23 cellular contexts compared by ENCODE assay signal in genomic region chr1:171335964-171336363, GRCh38. TPM values are rescaled to one million over a fixed set of nuclear protein-coding genes. Genes with fewer than 3 reads are reported as not detected.
DNase-seq lines count a peak whose midpoint lies in the region; ATAC-seq, FAIRE-seq and TF ChIP-seq lines count a peak whose summit lies in the region.
"Had no signal": no experiment of that assay in that cellular context is flagged by ENCODE, and none has a peak within 500 bp of the region (broad histone marks: within the 10 kb centered on the region; RNA-seq: fewer than 3 reads in every experiment).

No MANE protein-coding gene starts in this region.

- H2BK20ac ChIP-seq in H1 (ENCODE audit: low read length): no peak overlapping the region

- no peak overlapping the region for H3K27ac Mint-ChIP-seq in MCF 10A (ENCODE audit: low read depth, unreplicated experiment)
- no peak overlapping the region for H3K27ac Mint-ChIP-seq in stimulated activated memory B cell treated with anti-CD40 and anti-IgM and Interleukin-4, amounts not matched to agents 10 μg/mL and 1 μg/mL and 100 μg/mL, for 72 hours
- H3K27ac Mint-ChIP-seq: B cell; CD4-positive, alpha-beta T cell; CD8-positive, alpha-beta T cell had no signal

- 29% methylated on average over 1 of the region's 1 CpG for WGBS in liver
- WGBS in HepG2 (ENCODE audit: low lambda C conversion rate): 0% methylated on average over 1 of the region's 1 CpG
- 71% methylated on average over 1 of the region's 1 CpG; no CpG with 5 or more reads in 1 of the 2 experiments for WGBS in H1 (ENCODE audit: extremely low coverage in 1 of 2, insufficient coverage in 1 of 2, insufficient read length in 1 of 2, insufficient replicate concordance in 2 of 2, low coverage in 1 of 2, low lambda C conversion rate in 2 of 2, missing lambda C conversion rate in 1 of 2), 2 experiments
- no CpG with 5 or more reads among the region's 1 CpG for WGBS in mesendoderm (ENCODE audit: extremely low coverage, insufficient coverage, low lambda C conversion rate)

- no peak overlapping the region for H3K14ac ChIP-seq in H1 (ENCODE audit: insufficient read length)

- H3K9me3 ChIP-seq in liver (ENCODE audit: control insufficient read depth in 4 of 4, low read length in 3 of 4) (no peaks in the 10 kb centered on the region), HepG2 (ENCODE audit: low read length) (no peaks in the 10 kb centered on the region), H1 (ENCODE audit: insufficient read depth in 2 of 2, low read depth in 1 of 2, low read length in 1 of 2) (no peaks in the 10 kb centered on the region)
- H3K9me3 ChIP-seq: A549; BLaER1 treated with 17β-estradiol and CSF1 and Interleukin-3, amounts not matched to agents 10 nM and 100 nM; Caco-2 had no signal

- in situ Hi-C loops in HepG2 (cut with HindIII; ENCODE audit: extremely low pct_ligation_motif_present, low pct_unique_long_range_greater_than_20kb): no loop called here

- H3K9ac ChIP-seq in liver (ENCODE audit: low read depth in 1 of 2, low read length in 2 of 2) (no peak overlapping the region), HepG2 (ENCODE audit: insufficient read depth, low read depth, low read length) (no peak overlapping the region), H1 (replicated peaks in 1 of 4; ENCODE audit: extremely low read depth in 1 of 4, low read depth in 3 of 4, low read length in 3 of 4) (no peak overlapping the region), mesendoderm (ENCODE audit: low read length) (no peak overlapping the region)
- H3K9ac ChIP-seq: BLaER1 treated with 17β-estradiol and CSF1 and Interleukin-3, amounts not matched to agents 10 nM and 100 nM had no signal

- H3K36me3 ChIP-seq in liver (ENCODE audit: control insufficient read depth in 4 of 4, insufficient read depth in 3 of 4, low read depth in 1 of 4, low read length in 3 of 4) (peaks cover 0 to 12% (median 6%) of the 10 kb centered on the region in 4 donors), HepG2 (replicated peaks in 1 of 2; ENCODE audit: control insufficient read depth in 1 of 2, insufficient read depth in 2 of 2, low read length in 2 of 2) (no peaks in the 10 kb centered on the region), H1 (ENCODE audit: control insufficient read depth in 2 of 4, insufficient read depth in 4 of 4, low read length in 3 of 4) (no peaks in the 10 kb centered on the region), mesendoderm (ENCODE audit: control insufficient read depth, insufficient read depth, low read length) (no peaks in the 10 kb centered on the region)
- H3K36me3 ChIP-seq: BLaER1 treated with 17β-estradiol and CSF1 and Interleukin-3, amounts not matched to agents 10 nM and 100 nM had no signal

- no peak overlapping the region for H2AK5ac ChIP-seq in H1 (ENCODE audit: low read depth, low read length)
- H2AK5ac ChIP-seq in mesendoderm (ENCODE audit: low read length): no peak overlapping the region

- H3K79me1 ChIP-seq in H1 (ENCODE audit: low read depth, low read length) (no peaks in the 10 kb centered on the region), mesendoderm (ENCODE audit: low read length) (no peaks in the 10 kb centered on the region)

- no peak overlapping the region for H4K5ac ChIP-seq in H1 (ENCODE audit: insufficient read length, low read depth, low read length)
- H4K5ac ChIP-seq in mesendoderm (ENCODE audit: low read length): no peak overlapping the region

- no peak overlapping the region for H3K4me2 ChIP-seq in HepG2 (ENCODE audit: low read depth, low read length)
- no peak overlapping the region for H3K4me2 ChIP-seq in H1 (ENCODE audit: insufficient read depth in 1 of 2, low read depth in 2 of 2, low read length in 2 of 2)
- no peak overlapping the region for H3K4me2 ChIP-seq in mesendoderm (ENCODE audit: low read length)
- H3K4me2 ChIP-seq: A549; BLaER1 treated with 17β-estradiol and CSF1 and Interleukin-3, amounts not matched to agents 10 nM and 100 nM had no signal

- H4K8ac ChIP-seq in H1 (ENCODE audit: extremely low read depth, insufficient read depth, low read length) (no peak overlapping the region), mesendoderm (ENCODE audit: low read depth, low read length) (no peak overlapping the region)

- H2BK5ac ChIP-seq in H1 (ENCODE audit: low read depth, low read length): 0 out of 2 replicates have a peak overlapping the region, but pooled peaks have one; percentile 29
- no peak overlapping the region for H2BK5ac ChIP-seq in mesendoderm (ENCODE audit: low read length)

- H3K56ac ChIP-seq in H1 (replicated peaks; ENCODE audit: insufficient read length, low read depth, low read length) (no peak overlapping the region), mesendoderm (ENCODE audit: low read length) (no peak overlapping the region)

- no peaks in the 10 kb centered on the region for H4K20me1 ChIP-seq in HepG2 (ENCODE audit: insufficient read depth, low read length)
- no peaks in the 10 kb centered on the region for H4K20me1 ChIP-seq in H1 (replicated peaks in 1 of 2; ENCODE audit: control insufficient read depth in 1 of 2, insufficient read depth in 2 of 2, low read length in 2 of 2)
- H4K20me1 ChIP-seq: BLaER1 treated with 17β-estradiol and CSF1 and Interleukin-3, amounts not matched to agents 10 nM and 100 nM had no signal

- H2BK12ac ChIP-seq in H1 (ENCODE audit: low read depth, low read length): no peak overlapping the region

- intact Hi-C loops in HepG2 (cut with micrococcal nuclease; ENCODE audit: unreplicated experiment): no loop called here
- intact Hi-C loops in MCF 10A (cut with micrococcal nuclease): no loop called here

- H2AFZ ChIP-seq in HepG2 (ENCODE audit: low read length) (no peak overlapping the region), H1 (ENCODE audit: low read length) (no peak overlapping the region)

- CTCF ChIA-PET in HepG2 (lab: Yijun Ruan, JAX; ENCODE audit: low intra/inter-chr PET ratio, low total read pairs) (no interaction called here), H1 (lab: Charles Lee; ENCODE audit: partially characterized antibody) (interaction anchor here (0.7 to 1.9 kb wide), 8 partner anchors 9 to 84 kb away, joined by 3 to 8 read pairs (median 4); no protein-coding TSS in a partner anchor), MCF 10A (lab: Yijun Ruan, JAX) (interaction anchor here (0.7 to 5.6 kb wide), 7 partner anchors 10 to 1875 kb away, joined by 3 to 31 read pairs (median 3); partner anchors contain the start of genes FMO4 and PRRC2C)

- DNase-seq in HepG2 (ENCODE audit: low spot score) (no peak), H1 (ENCODE audit: low read depth in 1 of 2, low spot score in 2 of 2) (no peak), left lobe of liver (ENCODE audit: low spot score) (peak; percentile 72), mesendoderm (no peak), NOMO-1 treated with DMSO at 0.1 percent for 48 hours (lab: John Stamatoyannopoulos, UW; ENCODE audit: unreplicated experiment) (no peak), MCF 10A (ENCODE audit: unreplicated experiment) (no peak)
- DNase-seq: AML-193; Caco-2; Calu3; CD4-positive, alpha-beta T cell; CD8-positive, alpha-beta T cell; DMS79 treated with DMSO at 0.1 percent for 48 hours; GF-D8 had no signal

- H3K4me1 ChIP-seq in liver (ENCODE audit: control insufficient read depth in 4 of 4, insufficient read depth in 4 of 4, low read length in 3 of 4) (peaks cover 2 to 19% (median 11%) of the 10 kb centered on the region in 4 donors), HepG2 (ENCODE audit: insufficient read depth, low read length) (no peaks in the 10 kb centered on the region), H1 (replicated peaks in 1 of 4; ENCODE audit: control insufficient read depth in 3 of 4, insufficient read depth in 4 of 4, low read length in 3 of 4) (peaks cover 0 to 3% (median 1%) of the 10 kb centered on the region in 4 experiments; a peak in 2 of 7 replicates), mesendoderm (ENCODE audit: control insufficient read depth, low read depth, low read length) (no peaks in the 10 kb centered on the region)
- H3K4me1 ChIP-seq: A549; BLaER1 treated with 17β-estradiol and CSF1 and Interleukin-3, amounts not matched to agents 10 nM and 100 nM; Caco-2 had no signal

- H3K4me3 ChIP-seq in liver (ENCODE audit: low read depth in 1 of 3, low read length in 3 of 3) (no peak overlapping the region), HepG2 (replicated peaks in 1 of 3; ENCODE audit: insufficient read depth in 1 of 3, low read depth in 2 of 3, low read length in 3 of 3) (no peak overlapping the region), H1 (ENCODE audit: extremely low read depth in 1 of 4, insufficient read depth in 2 of 4, low read depth in 3 of 4, low read length in 4 of 4) (no peak overlapping the region), mesendoderm (ENCODE audit: low read length) (no peak overlapping the region)
- H3K4me3 ChIP-seq: A549; BLaER1 treated with 17β-estradiol and CSF1 and Interleukin-3, amounts not matched to agents 10 nM and 100 nM had no signal

- peaks cover 7% of the 10 kb centered on the region for H3K9me3 Mint-ChIP-seq in MCF 10A (ENCODE audit: unreplicated experiment)
- no peaks in the 10 kb centered on the region for H3K9me3 Mint-ChIP-seq in stimulated activated memory B cell treated with anti-CD40 and anti-IgM and Interleukin-4, amounts not matched to agents 10 μg/mL and 1 μg/mL and 100 μg/mL, for 72 hours
- H3K9me3 Mint-ChIP-seq: CD4-positive, alpha-beta T cell; CD8-positive, alpha-beta T cell had no signal

- H3K36me3 Mint-ChIP-seq in MCF 10A (ENCODE audit: insufficient read depth, unreplicated experiment): no peaks in the 10 kb centered on the region
- peaks cover 22% of the 10 kb centered on the region for H3K36me3 Mint-ChIP-seq in stimulated activated memory B cell treated with anti-CD40 and anti-IgM and Interleukin-4, amounts not matched to agents 10 μg/mL and 1 μg/mL and 100 μg/mL, for 72 hours

- H3K23ac ChIP-seq in H1 (ENCODE audit: insufficient read length): no peak overlapping the region
- no peak overlapping the region for H3K23ac ChIP-seq in mesendoderm (ENCODE audit: low read length)

- no peak overlapping the region for H3K4ac ChIP-seq in H1 (replicated peaks; ENCODE audit: insufficient read length, low read depth, low read length)
- H3K4ac ChIP-seq in mesendoderm (ENCODE audit: low read depth, low read length): no peak overlapping the region

- ATAC-seq in HepG2 (no peak), left lobe of liver (peak; percentile 97)
- no peak for ATAC-seq in stimulated activated memory B cell treated with anti-CD40 and anti-IgM and Interleukin-4, amounts not matched to agents 10 μg/mL and 1 μg/mL and 100 μg/mL, for 72 hours
- ATAC-seq: A549; CD8-positive, alpha-beta T cell had no signal

- no peak overlapping the region for H3K4me3 Mint-ChIP-seq in MCF 10A (ENCODE audit: unreplicated experiment)
- no peak overlapping the region for H3K4me3 Mint-ChIP-seq in stimulated activated memory B cell treated with anti-CD40 and anti-IgM and Interleukin-4, amounts not matched to agents 10 μg/mL and 1 μg/mL and 100 μg/mL, for 72 hours
- H3K4me3 Mint-ChIP-seq: B cell; CD4-positive, alpha-beta T cell; CD8-positive, alpha-beta T cell had no signal

- TF ChIP-seq EP300 in HepG2 (IDR thresholded peaks at IDR 0.05; ENCODE audit: low read depth in 2 of 2, low read length in 2 of 2) (no peak), HepG2 (CRISPR knock-in tag; IDR thresholded peaks at IDR 0.05; ENCODE audit: borderline replicate concordance) (no peak), H1 (IDR thresholded peaks at IDR 0.05; ENCODE audit: borderline replicate concordance in 1 of 2, low read depth in 2 of 2, low read length in 2 of 2) (no peak)

- TF ChIP-seq RAD21 in liver (IDR thresholded peaks at IDR 0.05) (peak; percentile 8 to 13), HepG2 (CRISPR knock-in tag; IDR thresholded peaks at IDR 0.05) (no peak), H1 (IDR thresholded peaks at IDR 0.05 in 1 of 2, conservative IDR thresholded peaks at IDR 0.05 in 1 of 2; ENCODE audit: low read depth in 2 of 2, low read length in 2 of 2) (no peak)

- TF ChIP-seq CTCF in liver (IDR thresholded peaks at IDR 0.05; ENCODE audit: low read depth, low read length, missing input control) (no peak), HepG2 (CRISPR knock-in tag; IDR thresholded peaks at IDR 0.05) (no peak), H1 (IDR thresholded peaks at IDR 0.05; ENCODE audit: control extremely low read depth in 1 of 3, insufficient read depth in 1 of 3, low read depth in 1 of 3, low read length in 3 of 3) (no peak), MCF 10A (IDR thresholded peaks at IDR 0.05; ENCODE audit: unreplicated experiment) (no peak)

- TF ChIP-seq POLR2A in HepG2 (IDR thresholded peaks at IDR 0.05; ENCODE audit: insufficient read depth in 1 of 2, low read depth in 2 of 2, low read length in 2 of 2) (no peak), H1 (IDR thresholded peaks at IDR 0.05; ENCODE audit: control extremely low read depth in 1 of 2, low read depth in 2 of 2, low read length in 2 of 2) (no peak)

- H2BK120ac ChIP-seq in H1 (replicated peaks; ENCODE audit: low read depth, low read length) (no peak overlapping the region), mesendoderm (ENCODE audit: low read depth, low read length) (peak overlapping the region; percentile 38)

- H3K79me2 ChIP-seq in HepG2 (ENCODE audit: insufficient read depth, low read length): no peaks in the 10 kb centered on the region
- no peaks in the 10 kb centered on the region for H3K79me2 ChIP-seq in H1 (ENCODE audit: control insufficient read depth in 1 of 2, insufficient read depth in 2 of 2, low read length in 2 of 2)
- H3K79me2 ChIP-seq in mesendoderm (ENCODE audit: control insufficient read depth, insufficient read depth, low read length): no peaks in the 10 kb centered on the region

- H3K27ac ChIP-seq in liver (ENCODE audit: low read depth in 1 of 2, low read length in 2 of 2) (peak overlapping the region in 1 of 2 donors; percentile 16), HepG2 (ENCODE audit: extremely low read length, insufficient read depth, low read length) (no peak overlapping the region), H1 (ENCODE audit: low read depth, low read length) (no peak overlapping the region), mesendoderm (ENCODE audit: low read depth, low read length) (no peak overlapping the region)
- H3K27ac ChIP-seq: 22Rv1; A549; BLaER1 treated with 17β-estradiol and CSF1 and Interleukin-3, amounts not matched to agents 10 nM and 100 nM; C4-2B had no signal

- no peaks in the 10 kb centered on the region for H3K27me3 Mint-ChIP-seq in MCF 10A (ENCODE audit: insufficient read depth, unreplicated experiment)
- no peaks in the 10 kb centered on the region for H3K27me3 Mint-ChIP-seq in stimulated activated memory B cell treated with anti-CD40 and anti-IgM and Interleukin-4, amounts not matched to agents 10 μg/mL and 1 μg/mL and 100 μg/mL, for 72 hours
- H3K27me3 Mint-ChIP-seq: B cell; CD4-positive, alpha-beta T cell had no signal

- no TSS peak for BruUV-seq in HepG2 (replicated peaks; lab: Mats Ljungman, UMichigan)
- BruUV-seq in MCF 10A (replicated peaks; lab: Mats Ljungman, UMichigan): no TSS peak

- POLR2A ChIA-PET in HepG2 (lab: Yijun Ruan, JAX) (no interaction called here), H1 (lab: Charles Lee; ENCODE audit: partially characterized antibody) (interaction anchor here (0.8 kb wide), 1 partner anchor 11 kb away, joined by 3 read pairs; no protein-coding TSS in a partner anchor), MCF 10A (lab: Yijun Ruan, JAX) (interaction anchor here (2.4 kb wide), 1 partner anchor 22 kb away, joined by 9 read pairs; the partner anchor contains the start of gene FMO4)

- no peak overlapping the region for H4K91ac ChIP-seq in H1 (replicated peaks; ENCODE audit: insufficient read length, low read length)

- H3K27me3 ChIP-seq in liver (ENCODE audit: control insufficient read depth in 4 of 4, insufficient read depth in 4 of 4, low read length in 3 of 4): no peaks in the 10 kb centered on the region
- H3K27me3 ChIP-seq in HepG2 (ENCODE audit: control insufficient read depth in 1 of 2, insufficient read depth in 2 of 2, low read length in 2 of 2): no peaks in the 10 kb centered on the region
- no peaks in the 10 kb centered on the region for H3K27me3 ChIP-seq in H1 (replicated peaks in 1 of 4; ENCODE audit: control insufficient read depth in 3 of 4, extremely low read depth in 1 of 4, insufficient read depth in 3 of 4, low read length in 3 of 4)
- H3K27me3 ChIP-seq in mesendoderm (ENCODE audit: insufficient read depth, low read length, poor library complexity): no peaks in the 10 kb centered on the region
- H3K27me3 ChIP-seq: BLaER1 treated with 17β-estradiol and CSF1 and Interleukin-3, amounts not matched to agents 10 nM and 100 nM had no signal

- FAIRE-seq in HepG2 (lab: Jason Lieb, UNC): no peak
- no peak for FAIRE-seq in H1 (lab: Jason Lieb, UNC)
- FAIRE-seq: A549, G401.6, GM12891, GM19239 had no signal

- H2BK15ac ChIP-seq in H1 (ENCODE audit: low read length) (no peak overlapping the region), mesendoderm (replicated peaks; ENCODE audit: low read depth) (no peak overlapping the region)

- H3K23me2 ChIP-seq in H1 (ENCODE audit: low read depth, low read length): no peaks in the 10 kb centered on the region

- no peak overlapping the region for H3K18ac ChIP-seq in H1 (ENCODE audit: extremely low read depth, low read length)
- H3K18ac ChIP-seq in mesendoderm (ENCODE audit: low read length): no peak overlapping the region

- H3K4me1 Mint-ChIP-seq in MCF 10A (ENCODE audit: insufficient read depth, unreplicated experiment): no peaks in the 10 kb centered on the region
- no peaks in the 10 kb centered on the region for H3K4me1 Mint-ChIP-seq in stimulated activated memory B cell treated with anti-CD40 and anti-IgM and Interleukin-4, amounts not matched to agents 10 μg/mL and 1 μg/mL and 100 μg/mL, for 72 hours
- H3K4me1 Mint-ChIP-seq: B cell had no signal

RNA-seq across cellular contexts. Expression of gene FMO4, which starts 22.0 kb away (rescaled TPM):
- 10 to 100 TPM in 1 of 2 donors, 1 to 10 TPM in 1; 7.2 to 26.9 TPM for total RNA-seq in liver
- 10 to 100 TPM in 1 of 2 donors, 1 to 10 TPM in 1; 7.6 to 11.0 TPM for polyA plus RNA-seq in liver
- 0.07 and 0.36 TPM in 2 replicates for total RNA-seq in HepG2 (2016; rRNA removed; fragmentation: Illumina TruSeq; extraction: Trizol)
- total RNA-seq in HepG2 (2016; cell fraction: cytosol; rRNA removed; fragmentation: Illumina TruSeq; extraction: Trizol; ENCODE audit: low read depth): not detected in 2 replicates
- total RNA-seq in HepG2 (2016; cell fraction: insoluble cytoplasmic fraction; rRNA removed; fragmentation: Illumina TruSeq; extraction: Trizol): 0.37 and 0.56 TPM in 2 replicates
- total RNA-seq in HepG2 (2016; cell fraction: membrane; rRNA removed; fragmentation: Illumina TruSeq; extraction: Trizol): 0.06 and 0.17 TPM in 2 replicates
- total RNA-seq in HepG2 (2016; cell fraction: nucleus; rRNA removed; fragmentation: Illumina TruSeq; extraction: Trizol): 0.34 TPM in 1 of 2 replicates, not detected in the other
- 0.10 and 0.29 TPM in 2 replicates for polyA plus RNA-seq in HepG2 (2011; rRNA removed)
- 0.10 and 0.11 TPM in 2 replicates for polyA plus RNA-seq in HepG2 (2011; cell fraction: cytosol; rRNA removed)
- 0.05 TPM in 1 of 2 replicates, not detected in the other for polyA plus RNA-seq in HepG2 (2011; cell fraction: nucleus; rRNA removed)
- 0.17 and 0.34 TPM in 2 replicates for polyA plus RNA-seq in HepG2 (2012)
- not detected in 2 replicates for polyA plus RNA-seq in HepG2 (2016; cell fraction: cytosol; fragmentation: Illumina TruSeq; extraction: Trizol; ENCODE audit: low read depth)
- 0.40 and 0.42 TPM in 2 replicates for polyA plus RNA-seq in HepG2 (2016; cell fraction: insoluble cytoplasmic fraction; fragmentation: Illumina TruSeq; extraction: Trizol; ENCODE audit: low read depth)
- not detected in 2 replicates for polyA plus RNA-seq in HepG2 (2016; cell fraction: membrane; fragmentation: Illumina TruSeq; extraction: Trizol; ENCODE audit: low read depth)
- not detected in 2 replicates for polyA plus RNA-seq in HepG2 (2016; cell fraction: nucleus; fragmentation: Illumina TruSeq; extraction: Trizol; ENCODE audit: insufficient read depth, low read depth)
- polyA minus RNA-seq in HepG2 (2011; rRNA and poly(A)+ RNA removed; ENCODE audit: low replicate concordance): 0.07 TPM in 1 of 2 replicates, not detected in the other
- polyA minus RNA-seq in HepG2 (2011; cell fraction: cytosol; rRNA and poly(A)+ RNA removed): not detected in 2 replicates
- 0.52 TPM in 1 of 2 replicates, not detected in the other for polyA minus RNA-seq in HepG2 (2011; cell fraction: nucleus; rRNA and poly(A)+ RNA removed)
- 2.2 and 2.3 TPM in 2 replicates for total RNA-seq in H1 (2021; fragmentation: NEBNext Ultra II Directional; extraction: Animal tissue kit (Norgen Biotek cat#: 25700))
- 0.88 and 1.5 TPM in 2 replicates for polyA plus RNA-seq in H1 (2011; rRNA removed)
- 2.0 TPM for polyA plus RNA-seq in H1 (2011; cell fraction: cytosol; rRNA removed)
- 0.86 TPM for polyA plus RNA-seq in H1 (2011; cell fraction: nucleus; rRNA removed)
- polyA plus RNA-seq in H1 (2012, experiment 1 of 2): 1.3 to 1.7 TPM (median 1.4 TPM) in 4 replicates
- 0.62 TPM for polyA plus RNA-seq in H1 (2012, experiment 2 of 2)
- polyA plus RNA-seq in H1 (2013, experiment 1 of 2): 2.1 TPM
- 1.9 TPM for polyA plus RNA-seq in H1 (2013, experiment 2 of 2)
- 1.4 and 1.9 TPM in 2 replicates for polyA minus RNA-seq in H1 (2011; rRNA and poly(A)+ RNA removed)
- polyA minus RNA-seq in H1 (2011; cell fraction: cytosol; rRNA and poly(A)+ RNA removed): 2.1 TPM
- polyA minus RNA-seq in H1 (2011; cell fraction: nucleus; rRNA and poly(A)+ RNA removed): 3.4 TPM
- 12.7 TPM for total RNA-seq in left lobe of liver
- polyA plus RNA-seq in mesendoderm (2013, experiment 1 of 2): 1.3 TPM
- 1.2 TPM for polyA plus RNA-seq in mesendoderm (2013, experiment 2 of 2)
- total RNA-seq in MCF 10A (2022): 0.63 and 1.5 TPM in 2 replicates
